Comparison of ENCODE assay signal across 19 cellular contexts in genomic region chr12:118543651-118544050, GRCh38.
DNase-seq lines count a peak whose midpoint lies in the region; ATAC-seq, FAIRE-seq and TF ChIP-seq lines count a peak whose summit lies in the region.
"Had no signal": no experiment of that assay in that cellular context is flagged by ENCODE, and none has a peak within 500 bp of the region (broad histone marks: within the 10 kb centered on the region; RNA-seq: fewer than 3 reads in every experiment).

No MANE protein-coding gene starts in this region.

- 29% methylated on average over 4 of the region's 4 CpGs for WGBS in HepG2 (ENCODE audit: low lambda C conversion rate)
- 73% methylated on average over 4 of the region's 4 CpGs for WGBS in right lobe of liver (ENCODE audit: insufficient coverage, low coverage, low lambda C conversion rate, missing lambda C conversion rate)
- 91 to 94% methylated on average over 4 of the region's 4 CpGs for WGBS in thyroid gland, 2 donors

- H3K4me1 ChIP-seq in HepG2 (ENCODE audit: insufficient read depth, low read length) (no peaks in the 10 kb centered on the region), right lobe of liver (no peaks in the 10 kb centered on the region), thyroid gland (peaks cover 0 to under 1% of the 10 kb centered on the region in 2 donors)
- H3K4me1 ChIP-seq: A549, Caco-2 had no signal

- no peak for TF ChIP-seq CTCF in HepG2 (CRISPR knock-in tag; IDR thresholded peaks at IDR 0.05)
- TF ChIP-seq CTCF in right lobe of liver (IDR thresholded peaks at IDR 0.05) = no peak
- no peak for TF ChIP-seq CTCF in thyroid gland (IDR thresholded peaks at IDR 0.05)

- H2AFZ ChIP-seq in HepG2 (ENCODE audit: low read length) = no peak overlapping the region

- no peak for TF ChIP-seq EP300 in HepG2 (IDR thresholded peaks at IDR 0.05; ENCODE audit: low read depth in 2 of 2, low read length in 2 of 2)
- TF ChIP-seq EP300 in HepG2 (CRISPR knock-in tag; IDR thresholded peaks at IDR 0.05; ENCODE audit: borderline replicate concordance) = no peak

- no peak overlapping the region for H3K4me2 ChIP-seq in HepG2 (ENCODE audit: low read depth, low read length)
- H3K4me2 ChIP-seq: A549; BLaER1 treated with 17β-estradiol and CSF1 and Interleukin-3, amounts not matched to agents 10 nM and 100 nM had no signal

- no peak overlapping the region for H3K9ac ChIP-seq in HepG2 (ENCODE audit: insufficient read depth, low read depth, low read length)
- H3K9ac ChIP-seq: BLaER1 treated with 17β-estradiol and CSF1 and Interleukin-3, amounts not matched to agents 10 nM and 100 nM had no signal

- DNase-seq in HepG2 (ENCODE audit: low spot score) (no peak), right lobe of liver (no peak), islet precursor cell (peak; percentile 53), NOMO-1 treated with DMSO at 0.1 percent for 48 hours (lab: John Stamatoyannopoulos, UW; ENCODE audit: unreplicated experiment) (no peak), thyroid gland (no peak)
- DNase-seq: AML-193; Caco-2; Calu3; CD4-positive, alpha-beta T cell; CD8-positive, alpha-beta T cell; DMS79 treated with DMSO at 0.1 percent for 48 hours; GF-D8 had no signal

- H3K36me3 ChIP-seq in HepG2 (replicated peaks in 1 of 2; ENCODE audit: control insufficient read depth in 1 of 2, insufficient read depth in 2 of 2, low read length in 2 of 2) (no peaks in the 10 kb centered on the region), right lobe of liver (no peaks in the 10 kb centered on the region), thyroid gland (no peaks in the 10 kb centered on the region)
- H3K36me3 ChIP-seq: BLaER1 treated with 17β-estradiol and CSF1 and Interleukin-3, amounts not matched to agents 10 nM and 100 nM had no signal

- H3K4me3 ChIP-seq in HepG2 (replicated peaks in 1 of 3; ENCODE audit: insufficient read depth in 1 of 3, low read depth in 2 of 3, low read length in 3 of 3) (no peak overlapping the region), right lobe of liver (no peak overlapping the region), thyroid gland (replicated peaks in 1 of 3) (no peak overlapping the region)
- H3K4me3 ChIP-seq: A549; BLaER1 treated with 17β-estradiol and CSF1 and Interleukin-3, amounts not matched to agents 10 nM and 100 nM had no signal

- intact Hi-C loops in HepG2 (cut with micrococcal nuclease; ENCODE audit: unreplicated experiment) (no loop called here), right lobe of liver (cut with DNase I) (no loop called here), thyroid gland (cut with DNase I) (no loop called here)

- no peak overlapping the region for H3K27ac ChIP-seq in HepG2 (ENCODE audit: extremely low read length, insufficient read depth, low read length)
- no peak overlapping the region for H3K27ac ChIP-seq in right lobe of liver
- no peak overlapping the region for H3K27ac ChIP-seq in thyroid gland
- H3K27ac ChIP-seq: 22Rv1; A549; BLaER1 treated with 17β-estradiol and CSF1 and Interleukin-3, amounts not matched to agents 10 nM and 100 nM; C4-2B had no signal

- H3K27me3 ChIP-seq in HepG2 (ENCODE audit: control insufficient read depth in 1 of 2, insufficient read depth in 2 of 2, low read length in 2 of 2) (no peaks in the 10 kb centered on the region), right lobe of liver (no peaks in the 10 kb centered on the region), thyroid gland (no peaks in the 10 kb centered on the region)
- H3K27me3 ChIP-seq: BLaER1 treated with 17β-estradiol and CSF1 and Interleukin-3, amounts not matched to agents 10 nM and 100 nM had no signal

- no peak for TF ChIP-seq RAD21 in HepG2 (CRISPR knock-in tag; IDR thresholded peaks at IDR 0.05)

- TF ChIP-seq POLR2A in HepG2 (IDR thresholded peaks at IDR 0.05; ENCODE audit: insufficient read depth in 1 of 2, low read depth in 2 of 2, low read length in 2 of 2) = no peak
- no peak for TF ChIP-seq POLR2A in right lobe of liver (IDR thresholded peaks at IDR 0.05)
- no peak for TF ChIP-seq POLR2A in thyroid gland (IDR thresholded peaks at IDR 0.05)

- FAIRE-seq in HepG2 (lab: Jason Lieb, UNC) = no peak
- FAIRE-seq: A549, D721Med, G401.6, GM12891 had no signal

- no peaks in the 10 kb centered on the region for H3K79me2 ChIP-seq in HepG2 (ENCODE audit: insufficient read depth, low read length)

- BruUV-seq in HepG2 (replicated peaks; lab: Mats Ljungman, UMichigan) = no TSS peak

- CTCF ChIA-PET in HepG2 (lab: Yijun Ruan, JAX; ENCODE audit: low intra/inter-chr PET ratio, low total read pairs) = no interaction called here

- H3K9me3 ChIP-seq in HepG2 (ENCODE audit: low read length) (no peaks in the 10 kb centered on the region), right lobe of liver (no peaks in the 10 kb centered on the region), thyroid gland (no peaks in the 10 kb centered on the region)
- H3K9me3 ChIP-seq: A549, Caco-2 had no signal

- no peaks in the 10 kb centered on the region for H4K20me1 ChIP-seq in HepG2 (ENCODE audit: insufficient read depth, low read length)
- H4K20me1 ChIP-seq: BLaER1 treated with 17β-estradiol and CSF1 and Interleukin-3, amounts not matched to agents 10 nM and 100 nM had no signal

- no peak for ATAC-seq in HepG2
- ATAC-seq in right lobe of liver = no peak
- ATAC-seq: A549; CD8-positive, alpha-beta T cell had no signal

- POLR2A ChIA-PET in HepG2 (lab: Yijun Ruan, JAX) = no interaction called here

- in situ Hi-C loops in HepG2 (cut with HindIII; ENCODE audit: extremely low pct_ligation_motif_present, low pct_unique_long_range_greater_than_20kb) = no loop called here

TF ChIP-seq in HepG2, 621 proteins besides CTCF, POLR2A, EP300 and RAD21:
- TF ChIP-seq SNAI1 (CRISPR knock-in tag; IDR thresholded peaks at IDR 0.05; ENCODE audit: borderline replicate concordance) (no peak), AKNA (CRISPR knock-in tag; IDR thresholded peaks at IDR 0.05; ENCODE audit: borderline replicate concordance) (no peak), CEBPB (IDR thresholded peaks at IDR 0.05; ENCODE audit: borderline replicate concordance, low read depth, low read length) (peak; percentile 54; the same call in 1 of the 2 replicates)
